In genomic region chr1:27687906-27688305, GRCh38 we compare ENCODE assay signal across 22 cellular contexts. TPM values are rescaled to one million over a fixed set of nuclear protein-coding genes. Genes with fewer than 3 reads are reported as not detected.
DNase-seq lines count a peak whose midpoint lies in the region; ATAC-seq, FAIRE-seq and TF ChIP-seq lines count a peak whose summit lies in the region.
"Had no signal": no experiment of that assay in that cellular context is flagged by ENCODE, and none has a peak within 500 bp of the region (broad histone marks: within the 10 kb centered on the region; RNA-seq: fewer than 3 reads in every experiment).

No MANE protein-coding gene starts in this region.

- TF ChIP-seq POLR2A in K562 (conservative IDR thresholded peaks at IDR 0.05), result no peak

- H3K4me2 ChIP-seq in K562 (ENCODE audit: insufficient read depth, low read length), result no peak overlapping the region
- H3K4me2 ChIP-seq in mesendoderm (ENCODE audit: low read length), result no peak overlapping the region
- H3K4me2 ChIP-seq in trophoblast cell (ENCODE audit: low read length), result no peak overlapping the region
- H3K4me2 ChIP-seq in PC-3 (ENCODE audit: low read length), result no peak overlapping the region

- no peak overlapping the region for H2BK15ac ChIP-seq in mesendoderm (replicated peaks; ENCODE audit: low read depth)

- DNase-seq in K562 (ENCODE audit: extremely low read depth in 1 of 4, low spot score in 3 of 4) (peak in 1 of 4 experiments; percentile 3), mesendoderm (peak; percentile 40), trophoblast cell (no peak), PC-3 (no peak), Right ventricle myocardium superior (no peak)
- no peak for DNase-seq in activated effector memory CD4-positive, alpha-beta T cell treated with Interleukin-2 at 50 U/mL for 16 hours
- DNase-seq: C1 segment of cervical spinal cord; Calu3; CD4-positive, alpha-beta memory T cell; COR-L47; DMS53; DMS79 treated with DMSO at 0.1 percent for 48 hours; GM23248; H9 had no signal

- no peaks in the 10 kb centered on the region for H3K79me1 ChIP-seq in mesendoderm (ENCODE audit: low read length)
- peaks cover 20% of the 10 kb centered on the region for H3K79me1 ChIP-seq in trophoblast cell (ENCODE audit: low read length)

- CTCF ChIA-PET in K562 (lab: Yijun Ruan, JAX; ENCODE audit: low intra/inter-chr PET ratio), result no interaction called here
- CTCF ChIA-PET in PC-3 (lab: Charles Lee), result no interaction called here

- H3K36me3 ChIP-seq in K562 (ENCODE audit: control insufficient read depth, insufficient read depth, low read length), result no peaks in the 10 kb centered on the region
- H3K36me3 ChIP-seq in mesendoderm (ENCODE audit: control insufficient read depth, insufficient read depth, low read length), result no peaks in the 10 kb centered on the region
- H3K36me3 ChIP-seq in trophoblast cell (ENCODE audit: control insufficient read depth in 1 of 2, insufficient read depth in 2 of 2, low read length in 2 of 2), result no peaks in the 10 kb centered on the region
- H3K36me3 ChIP-seq in PC-3 (ENCODE audit: low read depth, low read length), result no peaks in the 10 kb centered on the region

- BruUV-seq in K562 (replicated peaks; lab: Mats Ljungman, UMichigan) (no TSS peak), PC-3 (replicated peaks; lab: Mats Ljungman, UMichigan) (no TSS peak)

- no peak overlapping the region for H3K56ac ChIP-seq in mesendoderm (ENCODE audit: low read length)

- H3K4me3 ChIP-seq in K562 (no peak overlapping the region), mesendoderm (ENCODE audit: low read length) (no peak overlapping the region), trophoblast cell (ENCODE audit: low read depth, low read length) (no peak overlapping the region), PC-3 (ENCODE audit: low read length) (no peak overlapping the region)
- H3K4me3 ChIP-seq: GM23248 had no signal

- FAIRE-seq in K562 (lab: Jason Lieb, UNC), result peak; percentile 35
- FAIRE-seq: G401.6, GM19239 had no signal

- H2BK5ac ChIP-seq in mesendoderm (ENCODE audit: low read length) (no peak overlapping the region), trophoblast cell (ENCODE audit: low read depth, low read length, poor library complexity) (no peak overlapping the region)

- TF ChIP-seq RAD21 in K562 (CRISPR knock-in tag; conservative IDR thresholded peaks at IDR 0.05 in 1 of 2, IDR thresholded peaks at IDR 0.05 in 1 of 2), result no peak

- POLR2A ChIA-PET in K562 (lab: Yijun Ruan, JAX), result interaction anchor here (1.0 kb wide), 1 partner anchor 8 kb away, joined by 4 read pairs; no protein-coding TSS in a partner anchor
- POLR2A ChIA-PET in PC-3 (lab: Charles Lee; ENCODE audit: unreplicated experiment), result no interaction called here

- 33% methylated on average over 5 of the region's 5 CpGs for WGBS in K562 (ENCODE audit: insufficient coverage, low coverage, missing lambda C conversion rate)
- no CpG with 5 or more reads among the region's 5 CpGs for WGBS in mesendoderm (ENCODE audit: extremely low coverage, insufficient coverage, low lambda C conversion rate)
- WGBS in trophoblast cell (ENCODE audit: extremely low coverage, insufficient coverage, insufficient read length), result no CpG with 5 or more reads among the region's 5 CpGs

- TF ChIP-seq EP300 in K562 (IDR thresholded peaks at IDR 0.05; ENCODE audit: low read length), result no peak

- in situ Hi-C loops in K562 (cut with MboI), result no loop called here

- intact Hi-C loops in K562 (cut with micrococcal nuclease), result no loop called here
- intact Hi-C loops in PC-3 (cut with micrococcal nuclease), result no loop called here
- intact Hi-C loops in Right ventricle myocardium superior (cut with DNase I), result no loop called here

- H2AFZ ChIP-seq in K562 (ENCODE audit: low read depth, low read length) (no peak overlapping the region), trophoblast cell (ENCODE audit: insufficient read depth, low read length, poor library complexity) (no peak overlapping the region), PC-3 (ENCODE audit: low read length) (no peak overlapping the region)
- H2AFZ ChIP-seq: GM23248 had no signal

- no peaks in the 10 kb centered on the region for H3K9me1 ChIP-seq in K562 (ENCODE audit: control insufficient read depth, insufficient read depth, low read length)

- H4K8ac ChIP-seq in mesendoderm (ENCODE audit: low read depth, low read length) (no peak overlapping the region), trophoblast cell (ENCODE audit: low read depth, low read length) (no peak overlapping the region)

- no peak overlapping the region for H4K91ac ChIP-seq in trophoblast cell (ENCODE audit: low read depth, low read length)

- H3K4ac ChIP-seq in mesendoderm (ENCODE audit: low read depth, low read length) (no peak overlapping the region), trophoblast cell (ENCODE audit: low read depth, low read length) (no peak overlapping the region)

- no peak for TF ChIP-seq CTCF in K562 (IDR thresholded peaks at IDR 0.05 in 2 of 3, conservative IDR thresholded peaks at IDR 0.05 in 1 of 3; ENCODE audit: insufficient read depth in 2 of 3, low read depth in 1 of 3, low read length in 3 of 3)
- TF ChIP-seq CTCF in PC-3 (conservative IDR thresholded peaks at IDR 0.05; ENCODE audit: low read depth, low read length), result no peak

- H3K27me3 ChIP-seq in K562 (ENCODE audit: control insufficient read depth in 2 of 2, insufficient read depth in 2 of 2, low read length in 2 of 2) (peaks cover 4 to 13% of the 10 kb centered on the region in 2 experiments; a peak in 2 of 5 replicates), mesendoderm (ENCODE audit: insufficient read depth, low read length, poor library complexity) (no peaks in the 10 kb centered on the region), trophoblast cell (ENCODE audit: insufficient read depth, low read length) (no peaks in the 10 kb centered on the region), PC-3 (ENCODE audit: low read length) (peaks cover 37% of the 10 kb centered on the region)

- no peaks in the 10 kb centered on the region for H3K9me2 ChIP-seq in PC-3 (replicated peaks; ENCODE audit: low read length)

- no peak overlapping the region for H3K23ac ChIP-seq in mesendoderm (ENCODE audit: low read length)
- no peak overlapping the region for H3K23ac ChIP-seq in trophoblast cell (ENCODE audit: low read length)

- no peak overlapping the region for H2BK120ac ChIP-seq in mesendoderm (ENCODE audit: low read depth, low read length)
- H2BK120ac ChIP-seq in trophoblast cell (ENCODE audit: insufficient read depth, low read length, poor library complexity), result no peak overlapping the region

- H3K18ac ChIP-seq in mesendoderm (ENCODE audit: low read length), result no peak overlapping the region
- H3K18ac ChIP-seq in trophoblast cell (ENCODE audit: low read length), result no peak overlapping the region

- H3K4me1 ChIP-seq in K562 (replicated peaks in 1 of 2; ENCODE audit: control insufficient read depth in 2 of 2, insufficient read depth in 2 of 2, low read length in 2 of 2) (peaks cover 0 to 9% of the 10 kb centered on the region in 2 experiments; a peak in 2 of 5 replicates), mesendoderm (ENCODE audit: control insufficient read depth, low read depth, low read length) (no peaks in the 10 kb centered on the region), trophoblast cell (ENCODE audit: control insufficient read depth in 1 of 2, insufficient read depth in 2 of 2, low read length in 2 of 2) (peaks cover 16 to 25% of the 10 kb centered on the region in 2 experiments), PC-3 (ENCODE audit: insufficient read depth, low read length) (no peaks in the 10 kb centered on the region)

- H3K9me3 ChIP-seq in K562 (replicated peaks; ENCODE audit: control insufficient read depth, insufficient read depth, low read depth, low read length) (no peaks in the 10 kb centered on the region), trophoblast cell (ENCODE audit: insufficient read depth, low read depth, low read length) (peaks cover 4% of the 10 kb centered on the region), PC-3 (ENCODE audit: low read length) (no peaks in the 10 kb centered on the region)

- H3K9ac ChIP-seq in K562 (ENCODE audit: insufficient read depth in 1 of 2, low read depth in 2 of 2, low read length in 2 of 2) (no peak overlapping the region), mesendoderm (ENCODE audit: low read length) (no peak overlapping the region), trophoblast cell (ENCODE audit: low read length) (no peak overlapping the region), PC-3 (ENCODE audit: low read length) (no peak overlapping the region)
- H3K9ac ChIP-seq: GM23248 had no signal

- H4K12ac ChIP-seq in trophoblast cell (ENCODE audit: low read depth, low read length), result no peak overlapping the region

- H3K79me2 ChIP-seq in K562 (ENCODE audit: control insufficient read depth, insufficient read depth, low read length), result no peaks in the 10 kb centered on the region
- H3K79me2 ChIP-seq in mesendoderm (ENCODE audit: control insufficient read depth, insufficient read depth, low read length), result no peaks in the 10 kb centered on the region
- H3K79me2 ChIP-seq in trophoblast cell (ENCODE audit: control insufficient read depth, insufficient read depth, low read length, poor library complexity), result peaks cover 2% of the 10 kb centered on the region
- no peaks in the 10 kb centered on the region for H3K79me2 ChIP-seq in PC-3 (ENCODE audit: low read length)

- H3F3A ChIP-seq in PC-3 (ENCODE audit: low read length, unreplicated experiment), result no peaks in the 10 kb centered on the region

- ATAC-seq in K562 (no peak), PC-3 (no peak), Right ventricle myocardium superior (ENCODE audit: poor library complexity) (no peak)
- ATAC-seq: HCT116 had no signal

- H3K14ac ChIP-seq in trophoblast cell (ENCODE audit: low read length), result no peak overlapping the region

- no peaks in the 10 kb centered on the region for H4K20me1 ChIP-seq in K562 (replicated peaks; ENCODE audit: control insufficient read depth, insufficient read depth, low read length)
- no peaks in the 10 kb centered on the region for H4K20me1 ChIP-seq in PC-3 (ENCODE audit: low read length)

- no peak overlapping the region for H2AK5ac ChIP-seq in mesendoderm (ENCODE audit: low read length)
- H2AK5ac ChIP-seq in trophoblast cell (ENCODE audit: low read length), result no peak overlapping the region

- no peak overlapping the region for H4K5ac ChIP-seq in mesendoderm (ENCODE audit: low read length)

- no peak overlapping the region for H2BK12ac ChIP-seq in trophoblast cell (ENCODE audit: low read length)

- H3K27ac ChIP-seq in K562 (ENCODE audit: extremely low read depth, low read depth, low read length) (no peak overlapping the region), mesendoderm (ENCODE audit: low read depth, low read length) (no peak overlapping the region), trophoblast cell (ENCODE audit: low read depth, low read length) (peak overlapping the region; percentile 55), PC-3 (ENCODE audit: low read length) (no peak overlapping the region)
- H3K27ac ChIP-seq: GM23248 had no signal

RNA-seq across cellular contexts. Expression of gene IFI6, which starts 15.9 kb away (rescaled TPM):
- total RNA-seq in K562 (2011; cell fraction: chromatin; rRNA removed; ENCODE audit: low replicate concordance), result 0.67 TPM in 1 of 2 replicates, not detected in the other
- total RNA-seq in K562 (2011; cell fraction: nucleolus; rRNA removed), result 2.6 and 3.8 TPM in 2 replicates
- 1.1 and 2.4 TPM in 2 replicates for total RNA-seq in K562 (2011; cell fraction: nucleoplasm; rRNA removed)
- 4.5 and 4.7 TPM in 2 replicates for total RNA-seq in K562 (2014; rRNA removed)
- 0.99 and 1.0 TPM in 2 replicates for total RNA-seq in K562 (2014; rRNA removed; fragmentation: Illumina TruSeq; extraction: Trizol)
- 1.6 and 2.2 TPM in 2 replicates for total RNA-seq in K562 (2015; rRNA removed; fragmentation: Illumina TruSeq; extraction: Trizol)
- total RNA-seq in K562 (2021), result 3.8 and 5.0 TPM in 2 replicates
- polyA plus RNA-seq in K562 (2011; rRNA removed), result 2.0 and 2.7 TPM in 2 replicates
- polyA plus RNA-seq in K562 (2011; cell fraction: cytosol; rRNA removed), result 3.4 and 3.9 TPM in 2 replicates
- 0.55 and 1.0 TPM in 2 replicates for polyA plus RNA-seq in K562 (2011; cell fraction: nucleus; rRNA removed)
- polyA plus RNA-seq in K562 (2012), result 8.1 and 10.3 TPM in 2 replicates
- 2.4 and 2.9 TPM in 2 replicates for polyA plus RNA-seq in K562 (2014; fragmentation: Illumina TruSeq; extraction: Trizol)
- polyA plus RNA-seq in K562 (2014; fragmentation: Nextera tagmentation; extraction: Ambion mirVana), result under 1 TPM; 0.17 to 0.76 TPM
- 4.0 and 4.4 TPM in 2 replicates for polyA plus RNA-seq in K562 (2014; rRNA removed)
- polyA minus RNA-seq in K562 (2011; rRNA and poly(A)+ RNA removed), result 0.60 TPM in 1 of 2 replicates, not detected in the other
- 1.4 and 2.8 TPM in 2 replicates for polyA minus RNA-seq in K562 (2011; cell fraction: cytosol; rRNA and poly(A)+ RNA removed)
- polyA minus RNA-seq in K562 (2011; cell fraction: nucleus; rRNA and poly(A)+ RNA removed), result not detected in 2 replicates
- polyA plus RNA-seq in mesendoderm (2013, experiment 1 of 2), result 1.1 TPM
- polyA plus RNA-seq in mesendoderm (2013, experiment 2 of 2), result 1.4 TPM
- polyA plus RNA-seq in trophoblast cell (2013), result 107 and 108 TPM in 2 replicates
- total RNA-seq in PC-3 (2014; rRNA removed), result 15.7 and 16.5 TPM in 2 replicates
- total RNA-seq in Right ventricle myocardium superior, result 29.2 TPM

RNA-seq across cellular contexts. Expression of gene FAM76A, which starts 37.9 kb away (rescaled TPM):
- 12.3 and 13.2 TPM in 2 replicates for total RNA-seq in K562 (2011; cell fraction: chromatin; rRNA removed; ENCODE audit: low replicate concordance)
- total RNA-seq in K562 (2011; cell fraction: nucleolus; rRNA removed), result 6.0 and 6.4 TPM in 2 replicates
- total RNA-seq in K562 (2011; cell fraction: nucleoplasm; rRNA removed), result 10.6 and 13.1 TPM in 2 replicates
- total RNA-seq in K562 (2014; rRNA removed) (14.3 and 14.6 TPM in 2 replicates), K562 (2014; rRNA removed; fragmentation: Illumina TruSeq; extraction: Trizol) (13.0 and 16.4 TPM in 2 replicates), K562 (2015; rRNA removed; fragmentation: Illumina TruSeq; extraction: Trizol) (11.9 and 13.1 TPM in 2 replicates), K562 (2021) (10.8 and 12.4 TPM in 2 replicates), PC-3 (2014; rRNA removed) (9.6 and 9.9 TPM in 2 replicates), Right ventricle myocardium superior (9.8 TPM)
- polyA plus RNA-seq in K562 (2011; rRNA removed) (9.7 and 11.0 TPM in 2 replicates), K562 (2014; fragmentation: Illumina TruSeq; extraction: Trizol) (7.8 and 11.3 TPM in 2 replicates), K562 (2014; fragmentation: Nextera tagmentation; extraction: Ambion mirVana) (10 to 100 TPM in 1 of 2 experiments, 1 to 10 TPM in 1; 9.5 to 14.6 TPM), K562 (2014; rRNA removed) (11.4 and 13.6 TPM in 2 replicates)
- 2.8 and 5.7 TPM in 2 replicates for polyA plus RNA-seq in K562 (2011; cell fraction: cytosol; rRNA removed)
- 8.8 and 11.1 TPM in 2 replicates for polyA plus RNA-seq in K562 (2011; cell fraction: nucleus; rRNA removed)
- polyA plus RNA-seq in K562 (2012), result 7.7 and 8.6 TPM in 2 replicates
- 14.6 and 19.8 TPM in 2 replicates for polyA minus RNA-seq in K562 (2011; rRNA and poly(A)+ RNA removed)
- polyA minus RNA-seq in K562 (2011; cell fraction: cytosol; rRNA and poly(A)+ RNA removed), result 2.8 and 12.1 TPM in 2 replicates
- polyA minus RNA-seq in K562 (2011; cell fraction: nucleus; rRNA and poly(A)+ RNA removed), result 5.1 and 11.2 TPM in 2 replicates
- polyA plus RNA-seq in mesendoderm (2013, experiment 1 of 2), result 7.5 TPM
- 7.3 TPM for polyA plus RNA-seq in mesendoderm (2013, experiment 2 of 2)
- 14.8 and 16.1 TPM in 2 replicates for polyA plus RNA-seq in trophoblast cell (2013)

RNA-seq across cellular contexts. Expression of gene FGR, which starts 52.9 kb away (rescaled TPM):
- total RNA-seq in K562 (2011; cell fraction: chromatin; rRNA removed; ENCODE audit: low replicate concordance), result not detected in 2 replicates
- total RNA-seq in K562 (2011; cell fraction: nucleolus; rRNA removed), result not detected in 2 replicates
- total RNA-seq in K562 (2011; cell fraction: nucleoplasm; rRNA removed), result not detected in 2 replicates
- total RNA-seq in K562 (2014; rRNA removed) (not detected in 2 replicates), K562 (2014; rRNA removed; fragmentation: Illumina TruSeq; extraction: Trizol) (not detected in 2 replicates), K562 (2015; rRNA removed; fragmentation: Illumina TruSeq; extraction: Trizol) (not detected in 2 replicates), K562 (2021) (0.11 and 0.38 TPM in 2 replicates), PC-3 (2014; rRNA removed) (not detected in 2 replicates), Right ventricle myocardium superior (3.7 TPM)
- polyA plus RNA-seq in K562 (2011; rRNA removed) (0.04 TPM in 1 of 2 replicates, not detected in the other), K562 (2014; fragmentation: Illumina TruSeq; extraction: Trizol) (not detected in 2 replicates), K562 (2014; fragmentation: Nextera tagmentation; extraction: Ambion mirVana) (not detected), K562 (2014; rRNA removed) (not detected in 2 replicates)
- polyA plus RNA-seq in K562 (2011; cell fraction: cytosol; rRNA removed), result 0.06 TPM in 1 of 2 replicates, not detected in the other
- polyA plus RNA-seq in K562 (2011; cell fraction: nucleus; rRNA removed), result 0.20 TPM in 1 of 2 replicates, not detected in the other
- not detected in 2 replicates for polyA plus RNA-seq in K562 (2012)
- polyA minus RNA-seq in K562 (2011; rRNA and poly(A)+ RNA removed), result not detected in 2 replicates
- not detected in 2 replicates for polyA minus RNA-seq in K562 (2011; cell fraction: cytosol; rRNA and poly(A)+ RNA removed)
- polyA minus RNA-seq in K562 (2011; cell fraction: nucleus; rRNA and poly(A)+ RNA removed), result not detected in 2 replicates
- polyA plus RNA-seq in mesendoderm (2013, experiment 1 of 2), result 0.11 TPM
- 0.08 TPM for polyA plus RNA-seq in mesendoderm (2013, experiment 2 of 2)
- 0.04 TPM in 1 of 2 replicates, not detected in the other for polyA plus RNA-seq in trophoblast cell (2013)
- total RNA-seq: A172, A673, Calu3, Daoy, GM23248, H4, H9 had no signal
- polyA plus RNA-seq: BJ, GM23248 had no signal
